32 cellular contexts compared by ENCODE assay signal in the genomic region with DNA sequence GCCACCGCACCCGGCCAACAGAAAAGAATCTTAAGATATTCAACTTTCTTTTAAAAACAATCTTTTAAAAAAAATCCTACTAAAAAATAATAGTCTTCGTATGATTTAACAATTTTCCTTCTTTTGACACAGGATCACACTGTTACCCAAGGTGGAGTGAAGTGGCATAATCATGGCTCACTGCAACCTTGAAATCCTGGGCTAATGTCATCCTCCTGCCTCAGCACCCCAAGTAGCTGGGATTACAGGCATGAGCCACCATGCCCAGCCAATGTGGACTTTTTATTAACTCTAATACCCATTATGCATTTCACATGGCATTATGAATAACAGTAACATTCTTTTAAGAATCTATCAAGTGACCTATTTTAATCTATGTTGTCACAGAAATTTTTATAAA. TPM values are rescaled to one million over a fixed set of nuclear protein-coding genes. Genes with fewer than 3 reads are reported as not detected.
DNase-seq lines count a peak whose midpoint lies in the region; ATAC-seq, FAIRE-seq and TF ChIP-seq lines count a peak whose summit lies in the region.
"Had no signal": no experiment of that assay in that cellular context is flagged by ENCODE, and none has a peak within 500 bp of the region (broad histone marks: within the 10 kb centered on the region; RNA-seq: fewer than 3 reads in every experiment).

No MANE protein-coding gene starts in this region.

- CTCF ChIA-PET in A549 (lab: Yijun Ruan, JAX): no interaction called here

- H3K4me1 Mint-ChIP-seq in activated naive CD8-positive, alpha-beta T cell treated with anti-CD3 and anti-CD28 coated beads, Interleukin-2, amount 50 U/mL, for 24 hours: peaks cover 53% of the 10 kb centered on the region
- H3K4me1 Mint-ChIP-seq in mesothelial cell of epicardium: no peaks in the 10 kb centered on the region

- peak overlapping the region; percentile 17 for H3K27ac Mint-ChIP-seq in activated naive CD8-positive, alpha-beta T cell treated with anti-CD3 and anti-CD28 coated beads, Interleukin-2, amount 50 U/mL, for 24 hours
- peak overlapping the region; percentile 34 for H3K27ac Mint-ChIP-seq in mesothelial cell of epicardium
- H3K27ac Mint-ChIP-seq: activated CD4-positive, alpha-beta T cell treated with anti-CD3 and anti-CD28 coated beads, Interleukin-2, amount 10 ng/mL, durations not matched to agents 24 days and 14 days had no signal

- H3K36me3 Mint-ChIP-seq in activated naive CD8-positive, alpha-beta T cell treated with anti-CD3 and anti-CD28 coated beads, Interleukin-2, amount 50 U/mL, for 24 hours (ENCODE audit: low read depth): peaks cover 83% of the 10 kb centered on the region
- H3K36me3 Mint-ChIP-seq in mesothelial cell of epicardium: peaks cover 44% of the 10 kb centered on the region

- no peaks in the 10 kb centered on the region for H3K9me3 ChIP-seq in A549
- H3K9me3 ChIP-seq: ascending aorta, BE2C, HAP-1, left ventricle myocardium inferior, tibial artery had no signal

- no peak overlapping the region for H3K4me3 ChIP-seq in A549
- H3K4me3 ChIP-seq: ascending aorta, cardiac muscle cell, coronary artery, HAP-1, left ventricle myocardium inferior, tibial artery had no signal

- TF ChIP-seq POLR2A in A549 (IDR thresholded peaks at IDR 0.05; ENCODE audit: low read length): no peak
- TF ChIP-seq POLR2A in GM18505 (IDR thresholded peaks at IDR 0.05; ENCODE audit: borderline replicate concordance, extremely low read depth, insufficient read depth, insufficient read length): peak; percentile 5

- FAIRE-seq in A549 (lab: Jason Lieb, UNC): no peak
- FAIRE-seq: keratinocyte, RCC 7860 had no signal

- POLR2A ChIA-PET in A549 (lab: Yijun Ruan, JAX): interaction anchor here (0.6 to 1.4 kb wide), 2 partner anchors 14 to 19 kb away, joined by 3 read pairs; no protein-coding TSS in a partner anchor

- 92% methylated on average over 3 of the region's 3 CpGs for WGBS in A549 (ENCODE audit: missing lambda C conversion rate)

- no peak overlapping the region for H3K4me3 Mint-ChIP-seq in activated naive CD8-positive, alpha-beta T cell treated with anti-CD3 and anti-CD28 coated beads, Interleukin-2, amount 50 U/mL, for 24 hours
- no peak overlapping the region for H3K4me3 Mint-ChIP-seq in mesothelial cell of epicardium
- H3K4me3 Mint-ChIP-seq: activated CD4-positive, alpha-beta T cell treated with anti-CD3 and anti-CD28 coated beads, Interleukin-2, amount 10 ng/mL, durations not matched to agents 24 days and 14 days had no signal

- H3K4me2 ChIP-seq in A549: no peak overlapping the region

- H3K4me1 ChIP-seq in A549: no peaks in the 10 kb centered on the region
- H3K4me1 ChIP-seq: BE2C, HAP-1 had no signal

- DNase-seq in A549 (ENCODE audit: low read depth in 1 of 2, low spot score in 1 of 2) (no peak), mesothelial cell of epicardium (ENCODE audit: low spot score in 2 of 2, unreplicated experiment in 2 of 2) (no peak), islet precursor cell (no peak), OCI-M2 (lab: John Stamatoyannopoulos, UW; ENCODE audit: unreplicated experiment) (no peak)
- DNase-seq in activated naive CD8-positive, alpha-beta T cell treated with anti-CD3 and anti-CD28 coated beads, Interleukin-2, amount 50 U/mL, for 24 hours: no peak
- DNase-seq: BE2C; CD8-positive, alpha-beta memory T cell; DMS 273 treated with DMSO at 0.1 percent for 48 hours; effector CD8-positive, alpha-beta T cell; erythroblast; IMR-90; left ventricle myocardium inferior; NCI-H2107; nucleus accumbens; SIG-M5; stimulated activated CD4-positive, alpha-beta T cell treated with anti-CD3 and anti-CD28 coated beads, Interleukin-12 subunit alpha, Interleukin-12 subunit beta, amount 100 ng/mL, for 4 hours; stimulated activated CD4-positive, alpha-beta T cell treated with anti-CD3 and anti-CD28 coated beads, Interleukin-2, amount 100 ng/mL, for 48 hours; SW 1271; T1000; tibial artery had no signal

- no peaks in the 10 kb centered on the region for H3K27me3 Mint-ChIP-seq in activated naive CD8-positive, alpha-beta T cell treated with anti-CD3 and anti-CD28 coated beads, Interleukin-2, amount 50 U/mL, for 24 hours
- no peaks in the 10 kb centered on the region for H3K27me3 Mint-ChIP-seq in mesothelial cell of epicardium (ENCODE audit: low read depth)
- H3K27me3 Mint-ChIP-seq: activated CD4-positive, alpha-beta T cell treated with anti-CD3 and anti-CD28 coated beads, Interleukin-2, amount 10 ng/mL, durations not matched to agents 24 days and 14 days; CD8-positive, alpha-beta memory T cell; progenitor cell of endocrine pancreas had no signal

- no peak for TF ChIP-seq EP300 in A549 (IDR thresholded peaks at IDR 0.05)

- no peak for ATAC-seq in A549
- ATAC-seq in GM18505 (IDR thresholded peaks at IDR 0.05; ENCODE audit: unreplicated experiment): no peak
- ATAC-seq in activated naive CD8-positive, alpha-beta T cell treated with anti-CD3 and anti-CD28 coated beads, Interleukin-2, amount 50 U/mL, for 24 hours: no peak
- no peak for ATAC-seq in GM18520 (IDR thresholded peaks at IDR 0.05; ENCODE audit: unreplicated experiment)
- ATAC-seq: sciatic nerve had no signal

- no peak for TF ChIP-seq CTCF in A549 (IDR thresholded peaks at IDR 0.05)
- TF ChIP-seq CTCF in mesothelial cell of epicardium (IDR thresholded peaks at IDR 0.05; ENCODE audit: unreplicated experiment): no peak

- no peaks in the 10 kb centered on the region for H3K9me3 Mint-ChIP-seq in activated naive CD8-positive, alpha-beta T cell treated with anti-CD3 and anti-CD28 coated beads, Interleukin-2, amount 50 U/mL, for 24 hours
- no peaks in the 10 kb centered on the region for H3K9me3 Mint-ChIP-seq in mesothelial cell of epicardium
- H3K9me3 Mint-ChIP-seq: activated CD4-positive, alpha-beta T cell treated with anti-CD3 and anti-CD28 coated beads, Interleukin-2, amount 10 ng/mL, durations not matched to agents 24 days and 14 days; activated naive CD4-positive, alpha-beta T cell treated with anti-CD3 and anti-CD28 coated beads, Interleukin-2, amount 50 U/mL, for 72 hours; CD8-positive, alpha-beta memory T cell had no signal

- no peak overlapping the region for H3K27ac ChIP-seq in A549
- H3K27ac ChIP-seq: ascending aorta, coronary artery, left ventricle myocardium inferior, tibial artery had no signal

- no peak for TF ChIP-seq RAD21 in A549 (conservative IDR thresholded peaks at IDR 0.05 in 1 of 2, IDR thresholded peaks at IDR 0.05 in 1 of 2)

TF ChIP-seq in A549, 52 proteins besides CTCF, POLR2A, EP300 and RAD21 (continues in another document):
- TF ChIP-seq ZSCAN20 (CRISPR knock-in tag; IDR thresholded peaks at IDR 0.05) (no peak), HOXA7 (CRISPR knock-in tag; IDR thresholded peaks at IDR 0.05) (no peak), JUN (IDR thresholded peaks at IDR 0.05) (0 out of 5 replicates have a peak, but pooled peaks of 1 of the 2 experiments have one; percentile 19), FOXS1 (CRISPR knock-in tag; IDR thresholded peaks at IDR 0.05) (no peak), CBX8 (IDR thresholded peaks at IDR 0.05) (no peak), TFCP2L1 (CRISPR knock-in tag; IDR thresholded peaks at IDR 0.05) (0 out of 2 replicates have a peak, but pooled peaks have one; percentile 53)
- TF ChIP-seq, protein P1, sequence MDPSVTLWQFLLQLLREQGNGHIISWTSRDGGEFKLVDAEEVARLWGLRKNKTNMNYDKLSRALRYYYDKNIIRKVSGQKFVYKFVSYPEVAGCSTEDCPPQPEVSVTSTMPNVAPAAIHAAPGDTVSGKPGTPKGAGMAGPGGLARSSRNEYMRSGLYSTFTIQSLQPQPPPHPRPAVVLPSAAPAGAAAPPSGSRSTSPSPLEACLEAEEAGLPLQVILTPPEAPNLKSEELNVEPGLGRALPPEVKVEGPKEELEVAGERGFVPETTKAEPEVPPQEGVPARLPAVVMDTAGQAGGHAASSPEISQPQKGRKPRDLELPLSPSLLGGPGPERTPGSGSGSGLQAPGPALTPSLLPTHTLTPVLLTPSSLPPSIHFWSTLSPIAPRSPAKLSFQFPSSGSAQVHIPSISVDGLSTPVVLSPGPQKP (IDR thresholded peaks at IDR 0.05; ENCODE audit: low read depth, low read length): no peak

RNA-seq across cellular contexts. Expression of a gene that starts 20.8 kb away (rescaled TPM):
- polyA plus RNA-seq in A549 (2011; rRNA removed) (127 and 264 TPM in 2 replicates), A549 (2017; fragmentation: RNase III; extraction: RNeasy Plus Mini Kit Qiagen cat#74134 plus additional on column Dnase treatment) (199 to 212 TPM (median 201 TPM) in 3 replicates)
- polyA plus RNA-seq in A549 (2012; cell fraction: cytosol; rRNA removed): 38.9 and 39.1 TPM in 2 replicates
- polyA plus RNA-seq in A549 (2012; cell fraction: nucleus; rRNA removed): 84.4 and 148 TPM in 2 replicates
- 104 and 116 TPM in 2 replicates for polyA minus RNA-seq in A549 (2011; rRNA and poly(A)+ RNA removed)
- total RNA-seq in mesothelial cell of epicardium: 463 to 488 TPM (median 479 TPM) in 3 replicates

RNA-seq across cellular contexts. Expression of a gene that starts 22.0 kb away (rescaled TPM):
- polyA plus RNA-seq in A549 (2011; rRNA removed): 201 and 204 TPM in 2 replicates
- polyA plus RNA-seq in A549 (2012; cell fraction: cytosol; rRNA removed): 974 and 1,231 TPM in 2 replicates
- 655 and 1,009 TPM in 2 replicates for polyA plus RNA-seq in A549 (2012; cell fraction: nucleus; rRNA removed)
- polyA plus RNA-seq in A549 (2017; fragmentation: RNase III; extraction: RNeasy Plus Mini Kit Qiagen cat#74134 plus additional on column Dnase treatment): 365 to 430 TPM (median 425 TPM) in 3 replicates
- 20.8 and 23.3 TPM in 2 replicates for polyA minus RNA-seq in A549 (2011; rRNA and poly(A)+ RNA removed)
- total RNA-seq in mesothelial cell of epicardium: 105 to 107 TPM (median 105 TPM) in 3 replicates

RNA-seq across cellular contexts. Expression of a gene that starts 22.1 kb away (rescaled TPM):
- 50.5 and 72.0 TPM in 2 replicates for polyA plus RNA-seq in A549 (2011; rRNA removed)
- 69.8 and 103 TPM in 2 replicates for polyA plus RNA-seq in A549 (2012; cell fraction: cytosol; rRNA removed)
- 47.8 and 55.9 TPM in 2 replicates for polyA plus RNA-seq in A549 (2012; cell fraction: nucleus; rRNA removed)
- 39.2 to 44.0 TPM (median 39.5 TPM) in 3 replicates for polyA plus RNA-seq in A549 (2017; fragmentation: RNase III; extraction: RNeasy Plus Mini Kit Qiagen cat#74134 plus additional on column Dnase treatment)
- polyA minus RNA-seq in A549 (2011; rRNA and poly(A)+ RNA removed): 29.8 and 35.3 TPM in 2 replicates
- 16.5 to 19.6 TPM (median 18.9 TPM) in 3 replicates for total RNA-seq in mesothelial cell of epicardium

RNA-seq across cellular contexts. Expression of a gene that starts 50.6 kb away (rescaled TPM):
- polyA plus RNA-seq in A549 (2011; rRNA removed): 27.9 and 32.8 TPM in 2 replicates
- 18.6 and 19.1 TPM in 2 replicates for polyA plus RNA-seq in A549 (2012; cell fraction: cytosol; rRNA removed)
- 19.9 and 33.1 TPM in 2 replicates for polyA plus RNA-seq in A549 (2012; cell fraction: nucleus; rRNA removed)
- polyA plus RNA-seq in A549 (2017; fragmentation: RNase III; extraction: RNeasy Plus Mini Kit Qiagen cat#74134 plus additional on column Dnase treatment): 23.8 to 24.9 TPM (median 24.0 TPM) in 3 replicates
- polyA minus RNA-seq in A549 (2011; rRNA and poly(A)+ RNA removed): 30.8 and 40.1 TPM in 2 replicates
- 48.6 to 49.7 TPM (median 48.7 TPM) in 3 replicates for total RNA-seq in mesothelial cell of epicardium

RNA-seq across cellular contexts. Expression of a gene that starts 56.5 kb away (rescaled TPM):
- 180 and 199 TPM in 2 replicates for polyA plus RNA-seq in A549 (2011; rRNA removed)
- polyA plus RNA-seq in A549 (2012; cell fraction: cytosol; rRNA removed): 293 and 348 TPM in 2 replicates
- polyA plus RNA-seq in A549 (2012; cell fraction: nucleus; rRNA removed): 558 and 578 TPM in 2 replicates
- 210 to 244 TPM (median 239 TPM) in 3 replicates for polyA plus RNA-seq in A549 (2017; fragmentation: RNase III; extraction: RNeasy Plus Mini Kit Qiagen cat#74134 plus additional on column Dnase treatment)
- 200 and 245 TPM in 2 replicates for polyA minus RNA-seq in A549 (2011; rRNA and poly(A)+ RNA removed)
- 221 to 246 TPM (median 238 TPM) in 3 replicates for total RNA-seq in mesothelial cell of epicardium
